Comparison of ENCODE assay signal across 1 cellular context in genomic region chr19:45431008-45431407, GRCh38. TPM values are rescaled to one million over a fixed set of nuclear protein-coding genes. Genes with fewer than 3 reads are reported as not detected.
"Had no signal": no experiment of that assay in that cellular context is flagged by ENCODE, and none has a peak within 500 bp of the region (broad histone marks: within the 10 kb centered on the region; RNA-seq: fewer than 3 reads in every experiment).

No MANE protein-coding gene starts in this region.

RNA-seq across cellular contexts. Expression of gene PPP1R13L, which starts 26.1 kb away (rescaled TPM):
- total RNA-seq: skeletal muscle tissue had no signal
